9 cellular contexts compared by ENCODE assay signal in the genomic region with DNA sequence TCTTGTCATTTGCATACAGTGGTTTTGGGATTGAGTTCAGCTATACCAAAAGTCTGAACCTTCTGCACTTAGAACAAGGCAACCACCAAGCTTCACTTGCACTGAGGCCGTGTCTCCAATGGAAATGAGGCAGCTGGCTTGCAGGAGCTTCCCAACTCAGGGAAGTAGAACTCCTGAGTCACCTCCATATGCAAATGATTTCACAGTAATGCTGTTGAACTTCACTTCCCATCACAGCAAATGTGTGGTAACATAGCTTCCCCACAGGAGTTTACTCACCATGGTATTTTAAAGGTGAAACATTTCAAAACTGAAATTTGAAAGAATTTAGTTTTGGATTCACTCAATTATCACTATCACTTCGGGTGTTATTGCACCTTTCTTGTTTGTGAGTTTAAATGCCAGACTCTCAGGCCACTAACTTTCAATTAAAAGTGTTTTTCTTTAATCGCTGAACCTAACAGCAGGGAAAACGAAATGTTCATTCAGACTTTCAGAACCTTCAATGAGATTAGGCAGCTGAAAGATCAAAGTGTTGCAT.
DNase-seq lines count a peak whose midpoint lies in the region; ATAC-seq lines count a peak whose summit lies in the region.
"Had no signal": no experiment of that assay in that cellular context is flagged by ENCODE, and none has a peak within 500 bp of the region (broad histone marks: within the 10 kb centered on the region; RNA-seq: fewer than 3 reads in every experiment).

No MANE protein-coding gene starts in this region.

- no peaks in the 10 kb centered on the region for H3K27me3 Mint-ChIP-seq in activated naive CD8-positive, alpha-beta T cell treated with anti-CD3 and anti-CD28 coated beads, Interleukin-2, amount 50 U/mL, for 24 hours

- peaks cover 70% of the 10 kb centered on the region for H3K4me1 Mint-ChIP-seq in activated naive CD8-positive, alpha-beta T cell treated with anti-CD3 and anti-CD28 coated beads, Interleukin-2, amount 50 U/mL, for 24 hours

- peak overlapping the region; percentile 89 for H3K27ac Mint-ChIP-seq in activated naive CD8-positive, alpha-beta T cell treated with anti-CD3 and anti-CD28 coated beads, Interleukin-2, amount 50 U/mL, for 24 hours

- DNase-seq in AG20443 (ENCODE audit: low spot score) (peak; percentile 33), T1000 (lab: John Stamatoyannopoulos, UW) (no peak), NCI-H2171 (lab: John Stamatoyannopoulos, UW) (no peak), COLO668 (lab: John Stamatoyannopoulos, UW; ENCODE audit: unreplicated experiment) (no peak), NCI-H2196 treated with DMSO at 0.1 percent for 48 hours (lab: John Stamatoyannopoulos, UW; ENCODE audit: unreplicated experiment) (no peak)
- DNase-seq in activated naive CD8-positive, alpha-beta T cell treated with anti-CD3 and anti-CD28 coated beads, Interleukin-2, amount 50 U/mL, for 24 hours, result no peak
- DNase-seq: DND-41 had no signal

- H3K36me3 Mint-ChIP-seq in activated naive CD8-positive, alpha-beta T cell treated with anti-CD3 and anti-CD28 coated beads, Interleukin-2, amount 50 U/mL, for 24 hours (ENCODE audit: low read depth), result peaks cover 73% of the 10 kb centered on the region

- peak overlapping the region; percentile 63 for H3K4me3 Mint-ChIP-seq in activated naive CD8-positive, alpha-beta T cell treated with anti-CD3 and anti-CD28 coated beads, Interleukin-2, amount 50 U/mL, for 24 hours

- H3K9me3 Mint-ChIP-seq in activated naive CD8-positive, alpha-beta T cell treated with anti-CD3 and anti-CD28 coated beads, Interleukin-2, amount 50 U/mL, for 24 hours, result no peaks in the 10 kb centered on the region

- ATAC-seq in GM19351 (IDR thresholded peaks at IDR 0.05; ENCODE audit: unreplicated experiment) (peak; percentile 63), HG03175 (IDR thresholded peaks at IDR 0.05; ENCODE audit: unreplicated experiment) (peak; percentile 51)
- ATAC-seq in activated naive CD8-positive, alpha-beta T cell treated with anti-CD3 and anti-CD28 coated beads, Interleukin-2, amount 50 U/mL, for 24 hours, result peak; percentile 83
